9 cellular contexts compared by ENCODE assay signal in the genomic region with DNA sequence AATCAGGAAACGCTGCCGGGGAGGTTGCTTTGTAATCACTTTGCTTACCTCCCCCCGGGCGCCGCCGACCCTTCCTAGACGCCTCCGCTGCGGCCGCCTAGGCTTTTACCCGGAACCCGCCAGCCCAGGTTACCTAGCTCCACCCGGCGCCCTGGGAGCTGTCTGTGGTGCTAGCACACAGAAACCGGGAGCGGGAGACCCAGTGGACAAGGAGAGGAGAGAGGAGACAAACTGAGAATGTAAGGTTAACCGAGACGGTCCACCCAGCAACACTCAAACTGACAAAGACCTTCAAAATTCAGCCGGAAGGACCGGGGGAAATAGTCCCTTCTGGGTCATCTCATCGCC. TPM values are rescaled to one million over a fixed set of nuclear protein-coding genes. Genes with fewer than 3 reads are reported as not detected.
A peak's percentile ranks its signal among the peaks of the same experiment; 100 is the strongest.
DNase-seq lines count a peak whose midpoint lies in the region; ATAC-seq, FAIRE-seq and TF ChIP-seq lines count a peak whose summit lies in the region.
"Had no signal": no experiment of that assay in that cellular context is flagged by ENCODE, and none has a peak within 500 bp of the region (broad histone marks: within the 10 kb centered on the region; RNA-seq: fewer than 3 reads in every experiment).

No MANE protein-coding gene starts in this region.

- H3K27ac ChIP-seq in RWPE2 (ENCODE audit: poor library complexity, severe bottlenecking) = no peak overlapping the region

- peak; percentile 21 for ATAC-seq in GM19438 (IDR thresholded peaks at IDR 0.05; ENCODE audit: low read depth, unreplicated experiment)
- ATAC-seq in RWPE2 (ENCODE audit: low read depth) = peak; percentile 80
- ATAC-seq in HG03108 (IDR thresholded peaks at IDR 0.05; ENCODE audit: unreplicated experiment) = no peak
- ATAC-seq in GM18873 (IDR thresholded peaks at IDR 0.05; ENCODE audit: low FRiP score, unreplicated experiment) = no peak

- peaks cover 93% of the 10 kb centered on the region for H3K27me3 ChIP-seq in RWPE2 (ENCODE audit: insufficient read depth, poor library complexity, severe bottlenecking)

- no peak for FAIRE-seq in D721Med (lab: Jason Lieb, UNC)

- H3K4me1 ChIP-seq in RWPE2 (ENCODE audit: insufficient read depth, poor library complexity, severe bottlenecking) = no peaks in the 10 kb centered on the region

- no peaks in the 10 kb centered on the region for H3K9me3 ChIP-seq in RWPE2 (ENCODE audit: severe bottlenecking)

- intact Hi-C loops in posterior vena cava (cut with DNase I) = no loop called here

- H3K4me3 ChIP-seq in RWPE2 (ENCODE audit: severe bottlenecking) (no peak overlapping the region), fibroblast of the aortic adventitia (ENCODE audit: low read depth, low read length) (no peak overlapping the region)

- no peaks in the 10 kb centered on the region for H3K36me3 ChIP-seq in RWPE2 (ENCODE audit: low read depth)

- TF ChIP-seq CTCF in RWPE2 (IDR thresholded peaks at IDR 0.05; ENCODE audit: poor library complexity, severe bottlenecking) (no peak), fibroblast of the aortic adventitia (IDR thresholded peaks at IDR 0.05; ENCODE audit: insufficient read depth, low read length) (no peak), D721Med (IDR thresholded peaks at IDR 0.05; ENCODE audit: insufficient read depth, missing control alignments) (no peak)

- DNase-seq in RWPE2 (ENCODE audit: low spot score) (no peak), fibroblast of the aortic adventitia (ENCODE audit: low read depth) (peak; percentile 23), posterior vena cava (ENCODE audit: low spot score) (peak; percentile 78), D721Med (ENCODE audit: insufficient read length, low spot score) (no peak)
- DNase-seq in activated CD4-positive, alpha-beta T cell treated with anti-CD3 and anti-CD28 coated beads for 48 hours = no peak
- DNase-seq: natural killer cell had no signal

RNA-seq across cellular contexts. Expression of gene BARHL2, which starts 9.8 kb away (rescaled TPM):
- total RNA-seq in fibroblast of the aortic adventitia (ENCODE audit: low replicate concordance) = not detected in 2 replicates
- not detected for total RNA-seq in posterior vena cava
- total RNA-seq: natural killer cell had no signal

Comparison
In these comparisons a context has a peak if more than half of its experiments do, and no peak if none do; other contexts are left out.
1. ATAC-seq: peak in GM19438 (single experiment) and RWPE2 (single experiment); none in HG03108 (single experiment) and GM18873 (single experiment).
2. DNase-seq: peak in fibroblast of the aortic adventitia (single experiment) and posterior vena cava (single experiment); none in RWPE2 (single experiment), D721Med (single experiment) and activated CD4-positive, alpha-beta T cell treated with anti-CD3 and anti-CD28 coated beads for 48 hours (single experiment).